In the genomic region with DNA sequence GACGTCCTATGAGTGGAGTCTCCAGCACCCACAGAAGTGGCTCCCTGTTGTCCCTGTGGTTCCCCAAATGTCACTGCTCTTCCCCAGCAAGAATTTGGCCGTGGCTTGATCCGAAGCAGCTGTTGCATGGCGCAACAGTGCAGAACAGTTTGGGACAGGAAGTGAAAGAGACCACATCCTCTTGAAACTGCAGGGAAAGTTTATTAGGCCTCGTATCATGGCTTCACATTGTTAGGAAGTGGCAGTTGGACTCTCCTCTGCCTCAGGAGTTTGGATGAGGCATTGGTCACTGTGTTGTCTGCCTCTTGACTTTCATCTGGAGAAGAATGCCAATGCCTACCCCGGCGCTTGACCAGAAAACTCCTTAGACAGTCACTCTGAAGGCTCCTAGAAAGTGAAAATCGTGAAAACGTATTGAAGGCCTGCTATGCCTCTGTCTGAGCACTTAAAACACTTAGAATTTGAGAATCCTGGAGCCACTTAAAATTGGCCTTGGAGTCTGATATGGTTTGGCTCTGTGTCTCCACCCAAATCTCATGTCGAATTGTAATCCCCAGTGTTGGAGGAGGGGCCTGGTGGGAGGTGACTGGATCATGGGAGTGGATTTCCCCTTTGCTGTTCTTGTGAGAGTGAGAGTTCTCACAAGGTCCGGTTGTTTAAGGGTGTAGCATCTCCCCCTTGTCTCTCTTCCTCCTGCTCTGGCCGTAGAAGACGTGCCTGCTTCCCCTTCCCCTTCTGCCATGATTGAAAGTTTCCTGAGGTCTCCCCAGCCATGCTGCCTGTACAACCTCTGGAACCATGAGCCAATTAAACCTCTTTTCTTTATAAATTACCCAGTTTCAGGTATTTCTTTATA, we compare ENCODE assay signal across 8 cellular contexts.
DNase-seq lines count a peak whose midpoint lies in the region; ATAC-seq and TF ChIP-seq lines count a peak whose summit lies in the region.

No MANE protein-coding gene starts in this region.

- peak overlapping the region; percentile 65 for H3K27ac ChIP-seq in upper lobe of right lung

- TF ChIP-seq CTCF in upper lobe of right lung (IDR thresholded peaks at IDR 0.05): no peak

- no peaks in the 10 kb centered on the region for H3K9me3 ChIP-seq in upper lobe of right lung

- H3K27me3 ChIP-seq in upper lobe of right lung: no peaks in the 10 kb centered on the region

- intact Hi-C loops in Right ventricle myocardium superior (cut with DNase I) (no loop called here), upper lobe of right lung (cut with DNase I) (no loop called here)

- DNase-seq in NOMO-1 treated with dmso at 0.1 percent for 144 hours (lab: John Stamatoyannopoulos, UW; ENCODE audit: unreplicated experiment) (peak; percentile 96), Right ventricle myocardium superior (peak; percentile 64), upper lobe of right lung (peak; percentile 77), NCI-H2171 (lab: John Stamatoyannopoulos, UW) (no peak), LoVo (ENCODE audit: low spot score) (no peak), ACHN (no peak)

- peaks cover 7% of the 10 kb centered on the region for H3K4me1 ChIP-seq in upper lobe of right lung

- ATAC-seq in GM18499 (IDR thresholded peaks at IDR 0.05; ENCODE audit: insufficient read depth, unreplicated experiment): peak; percentile 61
- peak; percentile 88 for ATAC-seq in HG02610 (IDR thresholded peaks at IDR 0.05; ENCODE audit: unreplicated experiment)
- ATAC-seq in Right ventricle myocardium superior (ENCODE audit: poor library complexity): peak; percentile 87
- ATAC-seq in upper lobe of right lung: peak; percentile 92

- H3K4me3 ChIP-seq in upper lobe of right lung: no peak overlapping the region

- in situ Hi-C loops in ACHN (cut with HindIII; ENCODE audit: low pct_ligation_motif_present, low pct_unique_long_range_greater_than_20kb, low sequenced_read_pairs): no loop called here

- H3K36me3 ChIP-seq in upper lobe of right lung: no peaks in the 10 kb centered on the region

Comparison
In these comparisons a context has a peak if more than half of its experiments do, and no peak if none do; other contexts are left out.
1. DNase-seq: peak in NOMO-1 treated with dmso at 0.1 percent for 144 hours (single experiment), Right ventricle myocardium superior (single experiment) and upper lobe of right lung (single experiment); none in NCI-H2171 (single experiment), LoVo (single experiment) and ACHN (single experiment).
2. Peak in every context shown above with its lines, with median percentiles within 50 percentile points of each other: ATAC-seq.